8 cellular contexts compared by ENCODE assay signal in genomic region chr2:209579236-209579749, GRCh38.
A peak's percentile ranks its signal among the peaks of the same experiment; 100 is the strongest.
DNase-seq lines count a peak whose midpoint lies in the region; ATAC-seq lines count a peak whose summit lies in the region.

No MANE protein-coding gene starts in this region.

- H3K9me3 ChIP-seq in T-helper 17 cell (ENCODE audit: control insufficient read depth, low read length, poor library complexity, severe bottlenecking) = no peaks in the 10 kb centered on the region

- ATAC-seq in Right ventricle myocardium inferior (peak; percentile 44), T-helper 17 cell (no peak), left cardiac atrium (peak; percentile 67 to 69), GM19467 (IDR thresholded peaks at IDR 0.05; ENCODE audit: unreplicated experiment) (no peak)

- DNase-seq in Right ventricle myocardium inferior (ENCODE audit: missing footprints) (peak; percentile 66), cardiac septum (ENCODE audit: low spot score) (no peak), T-helper 17 cell (no peak), left cardiac atrium (peak; percentile 20), smooth muscle cell of the brain vasculature (ENCODE audit: low read depth, low spot score) (peak; percentile 7), SIG-M5 (lab: John Stamatoyannopoulos, UW) (no peak), HPDE6-E6E7 (ENCODE audit: extremely low spot score) (no peak)

- H3K27ac Mint-ChIP-seq in T-helper 17 cell = peak overlapping the region; percentile 56

- H3K36me3 Mint-ChIP-seq in T-helper 17 cell (ENCODE audit: low read depth) = no peaks in the 10 kb centered on the region

- peak overlapping the region; percentile 21 for H3K4me3 Mint-ChIP-seq in T-helper 17 cell

- H3K27me3 Mint-ChIP-seq in T-helper 17 cell = no peaks in the 10 kb centered on the region

- peaks cover 10% of the 10 kb centered on the region for H3K4me1 Mint-ChIP-seq in T-helper 17 cell

- intact Hi-C loops in Right ventricle myocardium inferior (cut with DNase I) (no loop called here), cardiac septum (cut with DNase I) (loop anchor here (5.0 kb wide), 1 partner anchor 157 kb away; the partner anchor contains the start of gene MAP2), left cardiac atrium (cut with DNase I) (loop anchor here in 1 of 2 donors (5.0 kb wide), 1 partner anchor 242 kb away; no protein-coding TSS in a partner anchor)

Comparison
In these comparisons a context has a peak if more than half of its experiments do, and no peak if none do; other contexts are left out.
1. DNase-seq: peak in Right ventricle myocardium inferior (single experiment), left cardiac atrium (single experiment) and smooth muscle cell of the brain vasculature (single experiment); none in cardiac septum (single experiment), T-helper 17 cell (0 of 3), SIG-M5 (single experiment) and HPDE6-E6E7 (single experiment).
2. ATAC-seq: peak in Right ventricle myocardium inferior (single experiment) and left cardiac atrium (2 of 2); none in T-helper 17 cell (single experiment) and GM19467 (single experiment).